8 cellular contexts compared by ENCODE assay signal in the genomic region with DNA sequence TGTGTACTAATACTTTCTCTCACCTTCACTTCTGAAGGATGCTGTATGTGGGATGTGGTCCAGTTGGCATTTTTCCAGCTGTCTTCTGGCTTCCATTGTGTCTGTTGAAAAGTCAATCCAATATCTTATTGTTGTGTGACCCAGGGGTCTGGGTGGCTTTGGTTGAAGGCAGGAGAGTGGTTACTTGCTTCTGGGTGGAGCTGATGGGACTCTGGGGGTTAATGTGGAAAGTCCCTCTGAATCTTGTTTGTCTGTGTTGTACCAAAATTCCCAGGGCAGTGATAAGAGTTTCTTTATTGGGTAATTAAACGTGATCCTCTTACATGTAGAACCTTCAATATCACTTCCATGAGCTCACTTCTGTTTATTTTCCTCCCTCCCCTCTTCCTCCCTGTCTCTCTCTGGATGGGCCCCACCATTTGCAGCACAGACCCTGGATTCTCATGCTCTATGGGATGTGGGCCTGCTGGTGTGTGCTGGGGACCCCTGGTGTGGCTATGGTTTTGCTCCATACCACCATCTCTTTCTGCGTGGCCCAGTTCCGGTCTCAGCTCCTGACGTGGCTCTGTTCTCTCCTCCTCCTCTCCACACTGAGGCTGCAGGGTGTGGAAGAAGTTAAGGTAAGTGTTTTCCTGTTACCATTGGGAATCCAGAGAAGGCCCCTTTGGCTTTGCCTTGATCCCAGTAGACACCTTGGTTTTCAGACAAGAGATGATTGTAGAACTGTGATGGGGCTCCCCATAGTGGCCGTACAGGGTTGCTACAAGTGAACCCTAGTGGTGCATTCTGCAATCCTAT.
DNase-seq lines count a peak whose midpoint lies in the region; ATAC-seq, FAIRE-seq and TF ChIP-seq lines count a peak whose summit lies in the region.

No MANE protein-coding gene starts in this region.

- no peaks in the 10 kb centered on the region for H3K4me1 ChIP-seq in psoas muscle

- no peaks in the 10 kb centered on the region for H3K9me3 Mint-ChIP-seq in activated naive CD4-positive, alpha-beta T cell treated with anti-CD3 and anti-CD28 coated beads for 36 hours
- peaks cover 2% of the 10 kb centered on the region for H3K9me3 Mint-ChIP-seq in glutamatergic neuron (ENCODE audit: unreplicated experiment)

- H3K27ac ChIP-seq in psoas muscle: no peak overlapping the region

- WGBS in psoas muscle, 3 donors: 68 to 76% (median 72%) methylated on average over 5 of the region's 5 CpGs

- no peak overlapping the region for H3K4me3 ChIP-seq in psoas muscle

- CTCF ChIA-PET in activated naive CD4-positive, alpha-beta T cell treated with anti-CD3 and anti-CD28 coated beads for 36 hours (lab: Charles Lee): interaction anchor here (0.6 to 5.6 kb wide), 22 partner anchors 9 to 577 kb away, joined by 3 to 48 read pairs (median 4); no protein-coding TSS in a partner anchor

- intact Hi-C loops in activated naive CD4-positive, alpha-beta T cell treated with anti-CD3 and anti-CD28 coated beads for 36 hours (cut with micrococcal nuclease): loop anchor here (1.0 to 2.0 kb wide), 8 partner anchors 26 to 540 kb away; no protein-coding TSS in a partner anchor
- intact Hi-C loops in psoas muscle (cut with DNase I): loop anchor here in 1 of 2 donors (5.0 to 10.0 kb wide), 3 partner anchors 258 to 1115 kb away; no protein-coding TSS in a partner anchor

- peak; percentile 67 for DNase-seq in H54 (ENCODE audit: insufficient read length, low spot score)
- peak; percentile 43 to 74 for DNase-seq in Kasumi-1 (lab: John Stamatoyannopoulos, UW)
- peak; percentile 11 to 48 for DNase-seq in SHP77 (lab: John Stamatoyannopoulos, UW)
- DNase-seq in activated naive CD4-positive, alpha-beta T cell treated with anti-CD3 and anti-CD28 coated beads for 36 hours: peak; percentile 85
- peak; percentile 66 for DNase-seq in glutamatergic neuron
- DNase-seq in psoas muscle: peak in 1 of 2 donors; percentile 26
- DNase-seq in cortex of kidney (lab: John Stamatoyannopoulos, UW): no peak

- H3K4me1 Mint-ChIP-seq in activated naive CD4-positive, alpha-beta T cell treated with anti-CD3 and anti-CD28 coated beads for 36 hours (ENCODE audit: low read depth): peaks cover 44% of the 10 kb centered on the region
- H3K4me1 Mint-ChIP-seq in glutamatergic neuron (ENCODE audit: low read depth, unreplicated experiment): peaks cover 18% of the 10 kb centered on the region

- no peaks in the 10 kb centered on the region for H3K27me3 ChIP-seq in psoas muscle (ENCODE audit: insufficient read depth in 3 of 3, low read length in 2 of 3)

- TF ChIP-seq POLR2A in H54 (IDR thresholded peaks at IDR 0.05; ENCODE audit: low read depth, low read length): no peak

- no peaks in the 10 kb centered on the region for H3K36me3 ChIP-seq in psoas muscle (ENCODE audit: insufficient read depth in 1 of 2, low read depth in 1 of 2)

- peaks cover 5% of the 10 kb centered on the region for H3K27me3 Mint-ChIP-seq in activated naive CD4-positive, alpha-beta T cell treated with anti-CD3 and anti-CD28 coated beads for 36 hours (ENCODE audit: low read depth)
- no peaks in the 10 kb centered on the region for H3K27me3 Mint-ChIP-seq in glutamatergic neuron (ENCODE audit: unreplicated experiment)

- no peaks in the 10 kb centered on the region for H3K9me3 ChIP-seq in psoas muscle

- peak; percentile 81 for FAIRE-seq in H54 (lab: Jason Lieb, UNC)

- TF ChIP-seq CTCF in GM12872 (IDR thresholded peaks at IDR 0.05; ENCODE audit: insufficient read depth, low read depth, low read length): peak; percentile 88
- peak; percentile 66 for TF ChIP-seq CTCF in glutamatergic neuron (IDR thresholded peaks at IDR 0.05; ENCODE audit: partially characterized antibody, unreplicated experiment)
- peak; percentile 56 for TF ChIP-seq CTCF in psoas muscle (IDR thresholded peaks at IDR 0.05)

- peak overlapping the region; percentile 93 for H3K27ac Mint-ChIP-seq in activated naive CD4-positive, alpha-beta T cell treated with anti-CD3 and anti-CD28 coated beads for 36 hours
- no peak overlapping the region for H3K27ac Mint-ChIP-seq in glutamatergic neuron (ENCODE audit: unreplicated experiment)

- ATAC-seq in psoas muscle: peak; percentile 57 to 71 (median 67)

- H3K4me3 Mint-ChIP-seq in activated naive CD4-positive, alpha-beta T cell treated with anti-CD3 and anti-CD28 coated beads for 36 hours: peak overlapping the region; percentile 49
- no peak overlapping the region for H3K4me3 Mint-ChIP-seq in glutamatergic neuron (ENCODE audit: unreplicated experiment)

- no peaks in the 10 kb centered on the region for H3K36me3 Mint-ChIP-seq in activated naive CD4-positive, alpha-beta T cell treated with anti-CD3 and anti-CD28 coated beads for 36 hours (ENCODE audit: low read depth)
- peaks cover 4% of the 10 kb centered on the region for H3K36me3 Mint-ChIP-seq in glutamatergic neuron (ENCODE audit: unreplicated experiment)
